In the genomic region with DNA sequence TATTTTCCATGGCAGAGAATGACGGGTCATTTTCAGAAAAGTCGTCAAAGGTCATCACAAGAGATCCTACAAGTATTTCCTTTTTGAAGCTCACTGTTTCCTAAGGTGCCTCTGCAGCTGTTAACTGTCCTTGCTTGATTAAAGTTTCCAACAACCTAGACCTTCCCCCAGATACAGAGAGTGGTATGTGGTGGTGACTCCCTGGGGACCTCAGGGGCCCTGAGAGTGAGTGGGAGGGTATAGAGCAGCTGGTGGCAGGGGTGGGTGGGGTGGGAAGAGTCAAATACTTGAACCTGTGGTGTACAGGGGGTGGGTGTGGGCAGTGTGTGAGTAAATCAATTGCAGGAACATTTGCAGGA, we compare ENCODE assay signal across 9 cellular contexts. TPM values are rescaled to one million over a fixed set of nuclear protein-coding genes. Genes with fewer than 3 reads are reported as not detected.
DNase-seq lines count a peak whose midpoint lies in the region; ATAC-seq and TF ChIP-seq lines count a peak whose summit lies in the region.
"Had no signal": no experiment of that assay in that cellular context is flagged by ENCODE, and none has a peak within 500 bp of the region (broad histone marks: within the 10 kb centered on the region; RNA-seq: fewer than 3 reads in every experiment).

No MANE protein-coding gene starts in this region.

- no peak overlapping the region for H3K4me3 ChIP-seq in HL-60 (replicated peaks; ENCODE audit: insufficient read depth, low read length)

- ATAC-seq in GM18867 (IDR thresholded peaks at IDR 0.05; ENCODE audit: unreplicated experiment) (peak; percentile 50), GM21786 (IDR thresholded peaks at IDR 0.05; ENCODE audit: unreplicated experiment) (peak; percentile 50)

- peaks cover 66 to 73% of the 10 kb centered on the region in 2 donors for H3K4me1 Mint-ChIP-seq in immature natural killer cell
- H3K4me1 Mint-ChIP-seq in nephron progenitor cell, result peaks cover 23% of the 10 kb centered on the region

- TF ChIP-seq CTCF in HL-60 (IDR thresholded peaks at IDR 0.05; ENCODE audit: insufficient read depth, low read length) (no peak), nephron progenitor cell (IDR thresholded peaks at IDR 0.05) (no peak)

- H3K9me3 Mint-ChIP-seq in immature natural killer cell (no peaks in the 10 kb centered on the region), nephron progenitor cell (no peaks in the 10 kb centered on the region)

- H3K4me3 Mint-ChIP-seq in immature natural killer cell (peak overlapping the region; percentile 89 to 93 (median 90)), nephron progenitor cell (no peak overlapping the region)

- H3K27me3 ChIP-seq in HL-60 (ENCODE audit: insufficient read depth, poor library complexity, severe bottlenecking), result no peaks in the 10 kb centered on the region

- peak overlapping the region; percentile 57 for H3K27ac ChIP-seq in HL-60 (replicated peaks)

- H3K36me3 Mint-ChIP-seq in immature natural killer cell, result peaks cover 0 to 2% (median 0%) of the 10 kb centered on the region in 3 donors
- H3K36me3 Mint-ChIP-seq in nephron progenitor cell (ENCODE audit: low read depth), result no peaks in the 10 kb centered on the region

- peaks cover 8 to 26% (median 25%) of the 10 kb centered on the region in 3 donors for H3K27me3 Mint-ChIP-seq in immature natural killer cell (ENCODE audit: low read depth in 3 of 3)
- peaks cover 58% of the 10 kb centered on the region for H3K27me3 Mint-ChIP-seq in nephron progenitor cell (ENCODE audit: low read depth, poor library complexity)

- peak in 1 of 2 experiments; percentile 65 for DNase-seq in HL-60 (ENCODE audit: low read depth in 1 of 2, low spot score in 1 of 2)
- no peak for DNase-seq in immature natural killer cell
- no peak for DNase-seq in islet precursor cell
- no peak for DNase-seq in iPS-NIHi7 (ENCODE audit: extremely low spot score)
- DNase-seq in dermis blood vessel endothelial cell, result no peak
- DNase-seq in nephron progenitor cell, result no peak
- DNase-seq: NCI-H1092 had no signal

- H3K27ac Mint-ChIP-seq in immature natural killer cell (peak overlapping the region; percentile 92 to 100 (median 99)), nephron progenitor cell (no peak overlapping the region)

RNA-seq across cellular contexts. Expression of gene CD72, which starts 1.6 kb away (rescaled TPM):
- 10 to 100 TPM in 2 of 3 donors, 1 to 10 TPM in 1; 6.2 to 18.4 (median 10.1) TPM for polyA plus RNA-seq in immature natural killer cell
- total RNA-seq in dermis blood vessel endothelial cell, result 0.14 TPM in 1 of 2 replicates, not detected in the other

RNA-seq across cellular contexts. Expression of gene TESK1, which starts 14.7 kb away (rescaled TPM):
- polyA plus RNA-seq in immature natural killer cell, result 10 to 100 TPM in 1 of 3 donors, 1 to 10 TPM in 2; 6.5 to 23.7 (median 8.1) TPM
- 8.7 and 11.6 TPM in 2 replicates for total RNA-seq in dermis blood vessel endothelial cell

RNA-seq across cellular contexts. Expression of gene SIT1, which starts 31.0 kb away (rescaled TPM):
- 1 to 10 TPM in 1 of 3 donors, under 1 TPM in 2; 0.26 to 1.4 (median 0.49) TPM for polyA plus RNA-seq in immature natural killer cell
- total RNA-seq in dermis blood vessel endothelial cell, result not detected in 2 replicates

RNA-seq across cellular contexts. Expression of gene RMRP, which starts 38.0 kb away (rescaled TPM):
- 10 to 100 TPM in 1 of 3 donors, not detected in 2; 23.0 TPM for polyA plus RNA-seq in immature natural killer cell
- total RNA-seq in dermis blood vessel endothelial cell, result 9,128 and 10,291 TPM in 2 replicates

RNA-seq across cellular contexts. Expression of gene CCDC107, which starts 38.3 kb away (rescaled TPM):
- polyA plus RNA-seq in immature natural killer cell, result 100 to 1,000 TPM; 101 to 106 (median 103) TPM
- total RNA-seq in dermis blood vessel endothelial cell, result 8.5 and 12.4 TPM in 2 replicates
